11 cellular contexts compared by ENCODE assay signal in the genomic region with DNA sequence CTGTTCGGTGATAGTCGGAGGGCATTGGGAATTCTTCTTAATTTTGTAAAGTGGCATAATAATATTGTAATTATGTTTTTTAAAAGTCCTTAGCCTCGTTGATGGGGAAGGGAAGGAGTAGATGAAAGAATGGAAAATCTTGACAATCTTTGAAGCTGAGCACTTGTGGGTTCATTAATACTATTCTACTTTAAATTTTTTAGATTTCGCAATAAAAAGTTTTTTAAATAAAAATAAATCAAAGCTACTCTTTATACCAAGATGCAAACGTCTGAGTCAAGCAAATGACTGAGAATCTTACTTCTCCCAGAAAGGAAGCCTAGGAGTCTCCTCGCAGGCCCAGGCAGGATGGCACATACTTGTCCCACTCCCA.
A peak's percentile ranks its signal among the peaks of the same experiment; 100 is the strongest.
DNase-seq lines count a peak whose midpoint lies in the region; ATAC-seq lines count a peak whose summit lies in the region.
"Had no signal": no experiment of that assay in that cellular context is flagged by ENCODE, and none has a peak within 500 bp of the region (broad histone marks: within the 10 kb centered on the region; RNA-seq: fewer than 3 reads in every experiment).

No MANE protein-coding gene starts in this region.

- peaks cover 5% of the 10 kb centered on the region for H3K4me1 Mint-ChIP-seq in T-helper 2 cell treated with Interferon-gamma antibody and Interleukin-4, amounts not matched to agents 5 μg/mL and 100 μg/mL, for 36 hours (ENCODE audit: low read depth)
- peaks cover 10% of the 10 kb centered on the region for H3K4me1 Mint-ChIP-seq in activated CD4-positive, alpha-beta memory T cell treated with anti-CD3 and anti-CD28 coated beads, Interleukin-2, amount 10 ng/mL, durations not matched to agents 7 days and 5 days
- peaks cover 6% of the 10 kb centered on the region for H3K4me1 Mint-ChIP-seq in stimulated activated effector memory CD8-positive, alpha-beta T cell treated with anti-CD3 and anti-CD28 coated beads, Interleukin-12 subunit alpha, Interleukin-12 subunit beta, amount 100 ng/mL, for 72 hours

- ATAC-seq in stimulated activated effector memory CD8-positive, alpha-beta T cell treated with anti-CD3 and anti-CD28 coated beads, Interleukin-12 subunit alpha, Interleukin-12 subunit beta, amount 100 ng/mL, for 72 hours: no peak

- peak overlapping the region; percentile 77 for H3K4me3 Mint-ChIP-seq in T-helper 2 cell treated with Interferon-gamma antibody and Interleukin-4, amounts not matched to agents 5 μg/mL and 100 μg/mL, for 36 hours
- peak overlapping the region; percentile 73 for H3K4me3 Mint-ChIP-seq in activated CD4-positive, alpha-beta memory T cell treated with anti-CD3 and anti-CD28 coated beads, Interleukin-2, amount 10 ng/mL, durations not matched to agents 7 days and 5 days
- H3K4me3 Mint-ChIP-seq in stimulated activated effector memory CD8-positive, alpha-beta T cell treated with anti-CD3 and anti-CD28 coated beads, Interleukin-12 subunit alpha, Interleukin-12 subunit beta, amount 100 ng/mL, for 72 hours: peak overlapping the region; percentile 59

- CTCF ChIA-PET in activated CD4-positive, alpha-beta memory T cell treated with anti-CD3 and anti-CD28 coated beads, Interleukin-2, amount 10 ng/mL, durations not matched to agents 7 days and 5 days (lab: Charles Lee): no interaction called here

- no peaks in the 10 kb centered on the region for H3K36me3 ChIP-seq in iPS-18a (ENCODE audit: control insufficient read depth, low read depth, low read length)

- H3K4me1 ChIP-seq in iPS-18a (ENCODE audit: control insufficient read depth, low read depth, low read length): peaks cover 4% of the 10 kb centered on the region

- DNase-seq in T-helper 2 cell treated with Interferon-gamma antibody and Interleukin-4, amounts not matched to agents 5 μg/mL and 100 μg/mL, for 36 hours (ENCODE audit: low spot score): no peak
- DNase-seq in T-helper 2 cell (no peak), SIG-M5 treated with dmso at 0.1 percent for 504 hours (lab: John Stamatoyannopoulos, UW; ENCODE audit: unreplicated experiment) (no peak), OCI-M2 (lab: John Stamatoyannopoulos, UW; ENCODE audit: unreplicated experiment) (no peak)
- no peak for DNase-seq in activated CD4-positive, alpha-beta memory T cell treated with anti-CD3 and anti-CD28 coated beads, Interleukin-2, amount 10 ng/mL, durations not matched to agents 7 days and 5 days
- DNase-seq in stimulated activated effector memory CD8-positive, alpha-beta T cell treated with anti-CD3 and anti-CD28 coated beads, Interleukin-12 subunit alpha, Interleukin-12 subunit beta, amount 100 ng/mL, for 72 hours (ENCODE audit: low spot score in 2 of 2): no peak
- DNase-seq in stimulated activated CD4-positive, alpha-beta T cell treated with anti-CD3 and anti-CD28 coated beads, Interleukin-15, amount 100 ng/mL, for 24 hours: no peak
- DNase-seq: cortex of kidney; GDM1; stimulated activated naive CD4-positive, alpha-beta T cell treated with Interleukin-2 at 50 U/mL for 16 hours had no signal

- no peak overlapping the region for H3K27ac ChIP-seq in iPS-18a (ENCODE audit: low read length)

- H3K27me3 Mint-ChIP-seq in T-helper 2 cell treated with Interferon-gamma antibody and Interleukin-4, amounts not matched to agents 5 μg/mL and 100 μg/mL, for 36 hours (ENCODE audit: low read depth): peaks cover 35% of the 10 kb centered on the region
- peaks cover 44% of the 10 kb centered on the region for H3K27me3 Mint-ChIP-seq in activated CD4-positive, alpha-beta memory T cell treated with anti-CD3 and anti-CD28 coated beads, Interleukin-2, amount 10 ng/mL, durations not matched to agents 7 days and 5 days

- no peaks in the 10 kb centered on the region for H3K9me3 Mint-ChIP-seq in T-helper 2 cell treated with Interferon-gamma antibody and Interleukin-4, amounts not matched to agents 5 μg/mL and 100 μg/mL, for 36 hours
- H3K9me3 Mint-ChIP-seq in activated CD4-positive, alpha-beta memory T cell treated with anti-CD3 and anti-CD28 coated beads, Interleukin-2, amount 10 ng/mL, durations not matched to agents 7 days and 5 days: no peaks in the 10 kb centered on the region
- H3K9me3 Mint-ChIP-seq in stimulated activated effector memory CD8-positive, alpha-beta T cell treated with anti-CD3 and anti-CD28 coated beads, Interleukin-12 subunit alpha, Interleukin-12 subunit beta, amount 100 ng/mL, for 72 hours: no peaks in the 10 kb centered on the region

- no peaks in the 10 kb centered on the region for H3K9me3 ChIP-seq in iPS-18a (ENCODE audit: control insufficient read depth, low read depth, low read length)

- H3K27me3 ChIP-seq in iPS-18a (ENCODE audit: control insufficient read depth, insufficient read depth, low read length): peaks cover 13% of the 10 kb centered on the region

- peak overlapping the region; percentile 76 for H3K4me3 ChIP-seq in iPS-18a (ENCODE audit: low read length)

- H3K36me3 Mint-ChIP-seq in T-helper 2 cell treated with Interferon-gamma antibody and Interleukin-4, amounts not matched to agents 5 μg/mL and 100 μg/mL, for 36 hours (ENCODE audit: low read depth): no peaks in the 10 kb centered on the region
- H3K36me3 Mint-ChIP-seq in activated CD4-positive, alpha-beta memory T cell treated with anti-CD3 and anti-CD28 coated beads, Interleukin-2, amount 10 ng/mL, durations not matched to agents 7 days and 5 days (ENCODE audit: low read depth): no peaks in the 10 kb centered on the region
- no peaks in the 10 kb centered on the region for H3K36me3 Mint-ChIP-seq in stimulated activated effector memory CD8-positive, alpha-beta T cell treated with anti-CD3 and anti-CD28 coated beads, Interleukin-12 subunit alpha, Interleukin-12 subunit beta, amount 100 ng/mL, for 72 hours

- POLR2A ChIA-PET in activated CD4-positive, alpha-beta memory T cell treated with anti-CD3 and anti-CD28 coated beads, Interleukin-2, amount 10 ng/mL, durations not matched to agents 7 days and 5 days (lab: Charles Lee): no interaction called here

- H3K9ac ChIP-seq in iPS-18a (ENCODE audit: low read length): peak overlapping the region; percentile 8

- H3K27ac Mint-ChIP-seq in T-helper 2 cell treated with Interferon-gamma antibody and Interleukin-4, amounts not matched to agents 5 μg/mL and 100 μg/mL, for 36 hours: no peak overlapping the region
- no peak overlapping the region for H3K27ac Mint-ChIP-seq in activated CD4-positive, alpha-beta memory T cell treated with anti-CD3 and anti-CD28 coated beads, Interleukin-2, amount 10 ng/mL, durations not matched to agents 7 days and 5 days
- H3K27ac Mint-ChIP-seq in stimulated activated effector memory CD8-positive, alpha-beta T cell treated with anti-CD3 and anti-CD28 coated beads, Interleukin-12 subunit alpha, Interleukin-12 subunit beta, amount 100 ng/mL, for 72 hours: no peak overlapping the region
